Comparison of ENCODE assay signal across 1 cellular context in the genomic region with DNA sequence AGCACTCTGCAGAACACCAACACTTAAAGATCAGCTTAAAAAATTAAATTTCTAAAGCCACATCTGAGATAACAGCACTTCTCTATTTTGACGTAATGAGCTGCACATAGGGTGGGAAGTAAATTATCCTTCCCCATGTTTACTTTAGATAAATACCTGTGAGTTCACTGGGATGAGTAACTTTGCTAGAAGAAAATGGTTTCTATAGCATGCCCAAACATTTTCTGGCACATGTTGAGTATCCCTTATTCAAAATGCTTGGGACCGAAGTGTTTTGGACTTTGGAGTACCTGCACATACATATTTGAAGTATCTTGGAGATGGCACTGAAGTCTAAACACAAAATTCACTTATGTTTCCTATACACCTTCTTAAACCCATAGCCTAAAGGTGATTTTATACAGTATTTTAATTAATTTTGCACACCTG.
TF ChIP-seq lines count a peak whose summit lies in the region.

No MANE protein-coding gene starts in this region.

TF ChIP-seq in endothelial cell of umbilical vein, 7 proteins besides CTCF, POLR2A, EP300 and RAD21:
- TF ChIP-seq POLR2AphosphoS5 (IDR thresholded peaks at IDR 0.05; ENCODE audit: insufficient read depth, low read depth, low read length) (no peak), MYC (IDR thresholded peaks at IDR 0.05; ENCODE audit: low read depth, low read length) (no peak), GATA2 (IDR thresholded peaks at IDR 0.05; ENCODE audit: insufficient read depth, insufficient read length, low read depth, low read length) (no peak), EZH2 (IDR thresholded peaks at IDR 0.05; ENCODE audit: borderline replicate concordance, low read depth, low read length, severe bottlenecking) (no peak), FOS (IDR thresholded peaks at IDR 0.05; ENCODE audit: borderline replicate concordance, insufficient read depth, low read length) (no peak), JUN (IDR thresholded peaks at IDR 0.05; ENCODE audit: borderline replicate concordance, insufficient read depth, insufficient read length, low read depth) (no peak)
- TF ChIP-seq, protein P1, sequence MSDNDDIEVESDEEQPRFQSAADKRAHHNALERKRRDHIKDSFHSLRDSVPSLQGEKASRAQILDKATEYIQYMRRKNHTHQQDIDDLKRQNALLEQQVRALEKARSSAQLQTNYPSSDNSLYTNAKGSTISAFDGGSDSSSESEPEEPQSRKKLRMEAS (IDR thresholded peaks at IDR 0.05; ENCODE audit: insufficient read depth, insufficient read length): no peak
